Comparison of ENCODE assay signal across 9 cellular contexts in the genomic region with DNA sequence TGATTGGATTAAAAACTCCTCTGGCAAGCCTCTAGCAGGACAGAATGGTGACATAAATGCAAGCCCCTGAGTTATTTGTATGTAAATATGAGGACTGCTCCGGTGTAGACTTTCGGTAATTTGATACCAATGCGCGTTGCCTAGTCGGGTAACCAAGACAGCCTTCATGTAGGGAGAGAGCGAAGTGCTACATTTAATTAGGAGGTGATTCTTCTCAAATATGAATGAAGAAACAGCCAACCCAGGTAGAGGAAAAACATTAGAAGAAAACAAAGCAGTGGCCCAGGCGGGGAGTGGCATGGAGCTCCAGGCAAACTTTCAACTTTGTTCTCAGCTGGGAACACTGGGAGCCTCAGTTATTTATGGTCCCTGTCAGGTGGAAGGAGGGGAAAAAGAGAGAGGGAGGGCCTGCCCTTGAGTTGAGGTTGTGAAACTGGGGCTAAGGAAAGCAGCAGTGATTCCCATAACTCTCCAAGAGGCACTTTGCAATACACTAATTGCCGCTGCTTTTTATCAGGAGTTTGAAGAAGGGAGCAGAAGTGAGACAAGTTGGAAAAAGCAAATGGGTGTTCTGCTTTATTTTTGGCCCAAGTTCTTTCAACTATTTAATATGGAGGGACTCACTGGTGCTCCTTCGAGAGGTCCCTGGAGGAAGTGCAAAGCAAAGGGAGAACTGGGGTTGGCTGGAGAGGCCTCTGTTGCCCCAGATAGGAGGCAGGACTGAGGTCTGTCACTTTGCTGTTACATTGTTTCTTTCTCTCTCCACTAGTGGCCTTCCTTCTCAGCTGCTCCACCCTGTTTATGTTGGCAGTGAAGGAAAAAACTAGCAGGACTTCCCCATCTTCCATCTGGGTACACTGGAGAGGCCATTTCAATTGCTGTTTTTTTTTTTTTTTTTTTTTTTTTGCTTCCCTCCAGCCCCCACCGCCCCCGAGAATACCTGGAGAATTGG.
DNase-seq lines count a peak whose midpoint lies in the region; ATAC-seq, FAIRE-seq and TF ChIP-seq lines count a peak whose summit lies in the region.
"Had no signal": no experiment of that assay in that cellular context is flagged by ENCODE, and none has a peak within 500 bp of the region (broad histone marks: within the 10 kb centered on the region; RNA-seq: fewer than 3 reads in every experiment).

No MANE protein-coding gene starts in this region.

- H3K4me3 ChIP-seq in K562 = peak overlapping the region; percentile 28
- peak overlapping the region; percentile 33 to 34 for H3K4me3 ChIP-seq in uterus

- H3K27me3 ChIP-seq in K562 (ENCODE audit: control insufficient read depth in 2 of 2, insufficient read depth in 2 of 2, low read length in 2 of 2) (no peaks in the 10 kb centered on the region), uterus (no peaks in the 10 kb centered on the region)

- no peak for TF ChIP-seq EP300 in K562 (IDR thresholded peaks at IDR 0.05; ENCODE audit: low read length)

- H3K27ac ChIP-seq in K562 (ENCODE audit: extremely low read depth, low read depth, low read length) = peak overlapping the region; percentile 61
- H3K27ac ChIP-seq in uterus = peak overlapping the region; percentile 78 to 86

- peak; percentile 6 for FAIRE-seq in K562 (lab: Jason Lieb, UNC)

- in situ Hi-C loops in K562 (cut with MboI) = no loop called here

- no peaks in the 10 kb centered on the region for H3K9me3 ChIP-seq in K562 (replicated peaks; ENCODE audit: control insufficient read depth, insufficient read depth, low read depth, low read length)
- no peaks in the 10 kb centered on the region for H3K9me3 ChIP-seq in uterus

- no peaks in the 10 kb centered on the region for H4K20me1 ChIP-seq in K562 (replicated peaks; ENCODE audit: control insufficient read depth, insufficient read depth, low read length)

- BruUV-seq in K562 (replicated peaks; lab: Mats Ljungman, UMichigan) = no TSS peak

- WGBS in K562 (ENCODE audit: insufficient coverage, low coverage, missing lambda C conversion rate) = 13% methylated on average over 10 of the region's 11 CpGs

- POLR2A ChIA-PET in K562 (lab: Yijun Ruan, JAX) = interaction anchor here (0.6 to 3.0 kb wide), 3 partner anchors 11 to 534 kb away, joined by 4 to 16 read pairs (median 4); no protein-coding TSS in a partner anchor

- TF ChIP-seq RAD21 in K562 (CRISPR knock-in tag; conservative IDR thresholded peaks at IDR 0.05 in 1 of 2, IDR thresholded peaks at IDR 0.05 in 1 of 2) = no peak

- DNase-seq in NCI-H2029 (lab: John Stamatoyannopoulos, UW) (peak; percentile 48), NCI-H2029 treated with DMSO at 0.1 percent for 48 hours (lab: John Stamatoyannopoulos, UW) (no peak), K562 (ENCODE audit: extremely low read depth in 1 of 4, low spot score in 3 of 4) (peak; percentile 35 to 79 (median 60)), left kidney (ENCODE audit: low read depth, low spot score) (peak; percentile 96), uterus (peak; percentile 56 to 76), NCI-H2196 (lab: John Stamatoyannopoulos, UW; ENCODE audit: unreplicated experiment) (no peak)
- DNase-seq: amniotic stem cell had no signal

- H3K9ac ChIP-seq in K562 (ENCODE audit: insufficient read depth in 1 of 2, low read depth in 2 of 2, low read length in 2 of 2) = peak overlapping the region; percentile 3 to 31; a peak in 3 of 4 replicates

- TF ChIP-seq CTCF in K562 (IDR thresholded peaks at IDR 0.05 in 2 of 3, conservative IDR thresholded peaks at IDR 0.05 in 1 of 3; ENCODE audit: insufficient read depth in 2 of 3, low read depth in 1 of 3, low read length in 3 of 3) = peak; percentile 10 to 32 (median 30); a peak in 1 of 6 replicates
- TF ChIP-seq CTCF in uterus (IDR thresholded peaks at IDR 0.05) = no peak

- peak; percentile 94 for ATAC-seq in K562
- no peak for ATAC-seq in HG02571 (IDR thresholded peaks at IDR 0.05; ENCODE audit: unreplicated experiment)
- no peak for ATAC-seq in HG03159 (IDR thresholded peaks at IDR 0.05; ENCODE audit: unreplicated experiment)

- TF ChIP-seq POLR2A in K562 (conservative IDR thresholded peaks at IDR 0.05) = peak; percentile 29; the same call in 1 of the 2 replicates
- TF ChIP-seq POLR2A in uterus (IDR thresholded peaks at IDR 0.05) = no peak

- CTCF ChIA-PET in K562 (lab: Yijun Ruan, JAX; ENCODE audit: low intra/inter-chr PET ratio) = no interaction called here

- no peaks in the 10 kb centered on the region for H3K9me1 ChIP-seq in K562 (ENCODE audit: control insufficient read depth, insufficient read depth, low read length)

- intact Hi-C loops in K562 (cut with micrococcal nuclease) = no loop called here
- intact Hi-C loops in uterus (cut with DNase I; ENCODE audit: low total_unique reads) = no loop called here

- H3K4me1 ChIP-seq in K562 (replicated peaks in 1 of 2; ENCODE audit: control insufficient read depth in 2 of 2, insufficient read depth in 2 of 2, low read length in 2 of 2) (peaks cover 0 to 24% of the 10 kb centered on the region in 2 experiments; a peak in 2 of 5 replicates), uterus (no peaks in the 10 kb centered on the region)

- H3K36me3 ChIP-seq in K562 (ENCODE audit: control insufficient read depth, insufficient read depth, low read length) (no peaks in the 10 kb centered on the region), uterus (no peaks in the 10 kb centered on the region)

- H2AFZ ChIP-seq in K562 (ENCODE audit: low read depth, low read length) = peak overlapping the region; percentile 93

- H3K79me2 ChIP-seq in K562 (ENCODE audit: control insufficient read depth, insufficient read depth, low read length) = no peaks in the 10 kb centered on the region

- H3K4me2 ChIP-seq in K562 (ENCODE audit: insufficient read depth, low read length) = peak overlapping the region; percentile 69

TF ChIP-seq in K562, 482 proteins besides CTCF, POLR2A, EP300 and RAD21 (continues in another document):
- 0 out of 2 replicates have a peak, but pooled peaks have one; percentile 20 for TF ChIP-seq KLF1 (tag; IDR thresholded peaks at IDR 0.05)
- TF ChIP-seq MNT (conservative IDR thresholded peaks at IDR 0.05) = peak; percentile 46 to 48; a peak in 2 of 4 replicates
- peak; percentile 33; the same call in 1 of the 2 replicates for TF ChIP-seq FOXM1 (IDR thresholded peaks at IDR 0.05; ENCODE audit: low read depth)
- no peak for TF ChIP-seq FOXM1 (CRISPR knock-in tag; IDR thresholded peaks at IDR 0.05; ENCODE audit: low read depth)
- TF ChIP-seq FOXK2 (conservative IDR thresholded peaks at IDR 0.05 in 1 of 2, IDR thresholded peaks at IDR 0.05 in 1 of 2; ENCODE audit: low read depth in 2 of 2) = peak; percentile 90 to 93
- no peak for TF ChIP-seq SMARCA4 (IDR thresholded peaks at IDR 0.05)
- peak; percentile 17; the same call in 1 of the 2 replicates for TF ChIP-seq HMBOX1 (IDR thresholded peaks at IDR 0.05)
- 0 out of 2 replicates have a peak, but pooled peaks have one; percentile 12 for TF ChIP-seq JUND (IDR thresholded peaks at IDR 0.05; ENCODE audit: borderline replicate concordance, low read depth, low read length)
- peak; percentile 59; the same call in 2 of the 3 replicates for TF ChIP-seq JUND (tag; IDR thresholded peaks at IDR 0.05; ENCODE audit: borderline replicate concordance, low read depth, low read length)
- peak; percentile 19 for TF ChIP-seq TAF1 (IDR thresholded peaks at IDR 0.05; ENCODE audit: control insufficient read depth, extremely low read depth, insufficient read depth, low read length, severe bottlenecking)

Comparison
In these comparisons a context has a peak if more than half of its experiments do, and no peak if none do; other contexts are left out.
1. DNase-seq: peak in NCI-H2029 (single experiment), K562 (4 of 4), left kidney (single experiment) and uterus (2 of 2); none in NCI-H2029 treated with DMSO at 0.1 percent for 48 hours (single experiment) and NCI-H2196 (single experiment).
2. CTCF ChIP-seq: peak in K562 (3 of 3); none in uterus (0 of 4).